9 cellular contexts compared by ENCODE assay signal in the genomic region with DNA sequence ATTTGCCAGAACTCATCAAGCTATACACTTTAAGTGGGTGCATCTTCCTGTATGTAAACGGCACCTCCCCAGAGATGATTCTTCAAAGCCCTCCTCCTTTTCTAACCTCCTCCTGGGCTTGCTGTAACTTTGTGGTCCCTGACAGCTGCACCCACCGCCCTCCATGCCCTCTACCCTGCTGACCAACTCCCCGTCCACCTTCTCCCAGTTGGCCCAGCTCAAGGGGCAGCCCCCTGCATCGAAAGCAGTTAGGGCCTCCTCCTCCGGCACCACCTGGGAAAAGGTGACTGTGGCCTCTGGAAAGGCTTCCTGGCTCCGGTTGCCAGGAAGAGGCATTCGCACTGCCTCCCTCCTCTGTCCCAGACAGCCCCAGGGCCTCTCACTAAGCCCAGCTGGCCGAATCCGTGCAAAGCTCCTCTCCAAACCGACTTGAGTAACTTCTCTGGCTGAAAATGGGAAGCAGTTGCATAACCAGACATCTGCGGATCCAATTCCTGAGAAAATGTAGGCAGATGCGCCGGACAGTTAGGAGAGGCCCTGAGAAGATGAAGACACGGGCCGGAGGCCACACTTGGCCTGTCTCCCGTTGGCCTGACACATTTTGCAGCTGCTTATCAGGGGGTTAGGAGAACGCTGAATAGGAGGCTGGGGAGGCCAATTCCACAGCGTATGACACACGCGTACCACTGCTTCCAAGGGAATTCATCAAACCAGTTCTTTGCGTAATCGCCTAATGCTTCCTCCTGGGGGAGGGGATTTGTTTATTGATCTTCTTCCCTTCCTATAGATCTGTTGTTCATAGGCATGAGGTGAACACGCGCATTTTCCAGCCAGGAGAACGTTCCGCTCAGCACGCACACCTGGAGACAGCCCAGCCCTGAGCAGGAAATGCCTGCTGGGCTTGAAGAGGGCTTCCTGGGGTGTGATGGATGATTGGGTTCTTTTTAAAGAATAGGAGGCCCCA. TPM values are rescaled to one million over a fixed set of nuclear protein-coding genes. Genes with fewer than 3 reads are reported as not detected.
A peak's percentile ranks its signal among the peaks of the same experiment; 100 is the strongest.
DNase-seq lines count a peak whose midpoint lies in the region; ATAC-seq, FAIRE-seq and TF ChIP-seq lines count a peak whose summit lies in the region.
"Had no signal": no experiment of that assay in that cellular context is flagged by ENCODE, and none has a peak within 500 bp of the region (broad histone marks: within the 10 kb centered on the region; RNA-seq: fewer than 3 reads in every experiment).

No MANE protein-coding gene starts in this region.

- 49 to 62% (median 52%) methylated on average over 22 to 27 of the region's 27 CpGs for WGBS in heart left ventricle, 4 donors

- no peak overlapping the region for H3K9ac ChIP-seq in SK-N-MC (ENCODE audit: insufficient read length)

- TF ChIP-seq CTCF in heart left ventricle (IDR thresholded peaks at IDR 0.05) (no peak), GM20000 (IDR thresholded peaks at IDR 0.05; ENCODE audit: extremely low read depth, missing control alignments) (no peak)

- H3K4me3 ChIP-seq in SK-N-MC: peak overlapping the region; percentile 71
- no peak overlapping the region for H3K4me3 ChIP-seq in heart left ventricle
- H3K4me3 ChIP-seq in skeletal muscle cell (ENCODE audit: low read depth, low read length): no peak overlapping the region

- peaks cover 0 to 19% (median 7%) of the 10 kb centered on the region in 12 donors for H3K4me1 ChIP-seq in heart left ventricle

- intact Hi-C loops in heart left ventricle (cut with DNase I): loop anchor here in 1 of 10 donors (5.0 kb wide), 1 partner anchor 77 kb away; no protein-coding TSS in a partner anchor

- H3K27me3 ChIP-seq in heart left ventricle: no peaks in the 10 kb centered on the region

- FAIRE-seq in GM19239 (lab: Jason Lieb, UNC): no peak
- FAIRE-seq: GM18507 had no signal

- DNase-seq in G401 (ENCODE audit: low spot score): peak; percentile 6
- DNase-seq in SK-N-MC (ENCODE audit: low read depth, low spot score): no peak
- peak; percentile 87 to 91 (median 89) for DNase-seq in heart left ventricle
- peak; percentile 100 for DNase-seq in skeletal muscle cell (ENCODE audit: low read depth)
- DNase-seq in GM20000 (ENCODE audit: low spot score): no peak
- DNase-seq in GM19239 (ENCODE audit: insufficient read length, low spot score): no peak

- H3K27ac ChIP-seq in SK-N-MC (no peak overlapping the region; the same call in 1 of the 2 replicates), heart left ventricle (peak overlapping the region; percentile 65 to 90 (median 80))

- in situ Hi-C loops in G401 (cut with HindIII; ENCODE audit: low sequenced_read_pairs): no loop called here

- peak; percentile 85 to 95 (median 94) for ATAC-seq in heart left ventricle
- no peak for ATAC-seq in GM21381 (IDR thresholded peaks at IDR 0.05; ENCODE audit: unreplicated experiment)
- no peak for ATAC-seq in GM18519 (IDR thresholded peaks at IDR 0.05; ENCODE audit: low FRiP score, unreplicated experiment)

- H3K36me3 ChIP-seq in SK-N-MC (ENCODE audit: insufficient read depth, low read length): no peaks in the 10 kb centered on the region
- no peaks in the 10 kb centered on the region for H3K36me3 ChIP-seq in heart left ventricle

- TF ChIP-seq POLR2A in heart left ventricle (IDR thresholded peaks at IDR 0.05): no peak

- H3K9me3 ChIP-seq in SK-N-MC (ENCODE audit: low read depth, low read length): no peaks in the 10 kb centered on the region
- no peaks in the 10 kb centered on the region for H3K9me3 ChIP-seq in heart left ventricle

RNA-seq across cellular contexts. Expression of a gene that starts 48.7 kb away (rescaled TPM):
- total RNA-seq in G401 (2014; rRNA removed; shearing (Covaris generic)): 69.1 and 79.2 TPM in 2 replicates
- total RNA-seq in heart left ventricle: 100 to 1,000 TPM; 118 to 484 (median 158) TPM
- polyA plus RNA-seq in heart left ventricle: 100 to 1,000 TPM; 143 to 221 TPM

Comparison
In these comparisons a context has a peak if more than half of its experiments do, and no peak if none do; other contexts are left out.
1. DNase-seq: peak in G401 (single experiment), heart left ventricle (5 of 5) and skeletal muscle cell (single experiment); none in SK-N-MC (single experiment), GM20000 (single experiment) and GM19239 (single experiment).
2. ATAC-seq: peak in heart left ventricle (4 of 4); none in GM21381 (single experiment) and GM18519 (single experiment).